Comparison of ENCODE assay signal across 8 cellular contexts in the genomic region with DNA sequence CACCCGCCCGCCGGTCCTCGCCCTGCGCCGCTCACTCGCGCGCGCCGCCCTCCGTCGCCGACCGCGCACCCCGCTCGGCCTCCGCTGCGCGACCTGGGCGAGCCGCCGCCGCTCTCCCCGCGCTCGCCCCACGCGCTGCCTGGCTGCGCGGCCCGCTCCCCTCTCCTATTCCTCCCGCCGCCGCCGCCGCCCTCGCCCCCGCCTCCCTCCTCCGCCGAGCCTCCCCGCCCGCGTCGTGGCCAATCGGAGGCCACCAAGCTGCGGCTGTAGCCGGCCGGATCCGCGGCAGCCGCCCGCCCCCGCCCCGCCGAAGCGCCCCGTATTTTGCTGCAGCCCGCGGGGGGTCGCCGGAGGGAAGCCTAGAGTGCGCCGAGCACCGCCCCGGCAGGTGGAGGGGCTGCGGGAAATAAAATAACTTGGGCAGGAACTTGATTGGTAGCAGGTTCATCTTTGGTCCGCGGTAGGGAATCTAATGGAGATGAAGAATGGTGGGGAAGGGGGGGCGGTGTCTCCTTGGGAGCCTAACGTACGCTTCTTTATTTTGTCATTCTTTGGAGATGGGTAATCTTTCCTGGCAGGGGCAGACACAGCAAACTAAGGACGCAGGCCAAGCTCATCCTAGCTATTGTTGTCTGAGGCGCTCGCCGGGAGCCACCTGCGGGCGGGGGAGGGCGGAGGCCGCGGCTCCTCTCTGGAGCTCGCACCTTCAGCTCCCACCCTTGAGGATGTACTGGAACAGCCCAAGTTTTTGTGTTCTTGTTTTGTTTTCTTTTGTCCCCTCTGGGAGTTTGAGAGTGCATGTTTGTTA.
DNase-seq lines count a peak whose midpoint lies in the region; ATAC-seq and TF ChIP-seq lines count a peak whose summit lies in the region.

No MANE protein-coding gene starts in this region.

- peaks cover 57% of the 10 kb centered on the region for H3K27me3 ChIP-seq in iPS-18a (ENCODE audit: control insufficient read depth, insufficient read depth, low read length)

- no peaks in the 10 kb centered on the region for H3K9me3 ChIP-seq in iPS-18a (ENCODE audit: control insufficient read depth, low read depth, low read length)

- POLR2A ChIA-PET in AG04449 (lab: Yijun Ruan, JAX): interaction anchor here (0.7 to 1.1 kb wide), 3 partner anchors 27 to 155 kb away, joined by 3 read pairs; no protein-coding TSS in a partner anchor

- ATAC-seq in GM18909 (IDR thresholded peaks at IDR 0.05; ENCODE audit: poor library complexity, unreplicated experiment) (peak; percentile 42), HG02798 (IDR thresholded peaks at IDR 0.05; ENCODE audit: poor library complexity, unreplicated experiment) (no peak), GM18873 (IDR thresholded peaks at IDR 0.05; ENCODE audit: low FRiP score, unreplicated experiment) (no peak)

- peaks cover 35% of the 10 kb centered on the region for H3K4me1 ChIP-seq in iPS-18a (ENCODE audit: control insufficient read depth, low read depth, low read length)

- in situ Hi-C loops in astrocyte of the spinal cord (cut with HindIII; ENCODE audit: low sequenced_read_pairs): no loop called here

- H3K4me3 ChIP-seq in AG04449 (ENCODE audit: low read depth, low read length): peak overlapping the region; percentile 79
- H3K4me3 ChIP-seq in astrocyte of the spinal cord (ENCODE audit: low read depth, low read length): peak overlapping the region; percentile 80
- H3K4me3 ChIP-seq in iPS-18a (ENCODE audit: low read length): peak overlapping the region; percentile 75
- H3K4me3 ChIP-seq in skeletal muscle cell (ENCODE audit: low read depth, low read length): peak overlapping the region; percentile 86

- CTCF ChIA-PET in AG04449 (lab: Yijun Ruan, JAX): interaction anchor here (0.7 to 1.2 kb wide), 3 partner anchors 12 to 173 kb away, joined by 3 to 4 read pairs (median 3); no protein-coding TSS in a partner anchor

- H3K27ac ChIP-seq in iPS-18a (ENCODE audit: low read length): no peak overlapping the region

- DNase-seq in AG04449 (ENCODE audit: low read depth, low spot score) (no peak), NCI-H2227 (lab: John Stamatoyannopoulos, UW; ENCODE audit: unreplicated experiment) (peak; percentile 91), astrocyte of the spinal cord (ENCODE audit: low read depth, low spot score) (peak; percentile 70), skeletal muscle cell (ENCODE audit: low read depth) (no peak)

- no peaks in the 10 kb centered on the region for H3K36me3 ChIP-seq in iPS-18a (ENCODE audit: control insufficient read depth, low read depth, low read length)

- no peak for TF ChIP-seq CTCF in AG04449 (IDR thresholded peaks at IDR 0.05; ENCODE audit: insufficient read depth, low read length, missing control alignments)
- peak; percentile 15 for TF ChIP-seq CTCF in astrocyte of the spinal cord (IDR thresholded peaks at IDR 0.05; ENCODE audit: low read depth, low read length)

- peak overlapping the region; percentile 48 for H3K9ac ChIP-seq in iPS-18a (ENCODE audit: low read length)

Comparison
In these comparisons a context has a peak if more than half of its experiments do, and no peak if none do; other contexts are left out.
1. DNase-seq: peak in NCI-H2227 (single experiment) and astrocyte of the spinal cord (single experiment); none in AG04449 (single experiment) and skeletal muscle cell (single experiment).
2. Peak in every context shown above with its lines, with median percentiles within 50 percentile points of each other: H3K4me3 ChIP-seq.